In the genomic region with DNA sequence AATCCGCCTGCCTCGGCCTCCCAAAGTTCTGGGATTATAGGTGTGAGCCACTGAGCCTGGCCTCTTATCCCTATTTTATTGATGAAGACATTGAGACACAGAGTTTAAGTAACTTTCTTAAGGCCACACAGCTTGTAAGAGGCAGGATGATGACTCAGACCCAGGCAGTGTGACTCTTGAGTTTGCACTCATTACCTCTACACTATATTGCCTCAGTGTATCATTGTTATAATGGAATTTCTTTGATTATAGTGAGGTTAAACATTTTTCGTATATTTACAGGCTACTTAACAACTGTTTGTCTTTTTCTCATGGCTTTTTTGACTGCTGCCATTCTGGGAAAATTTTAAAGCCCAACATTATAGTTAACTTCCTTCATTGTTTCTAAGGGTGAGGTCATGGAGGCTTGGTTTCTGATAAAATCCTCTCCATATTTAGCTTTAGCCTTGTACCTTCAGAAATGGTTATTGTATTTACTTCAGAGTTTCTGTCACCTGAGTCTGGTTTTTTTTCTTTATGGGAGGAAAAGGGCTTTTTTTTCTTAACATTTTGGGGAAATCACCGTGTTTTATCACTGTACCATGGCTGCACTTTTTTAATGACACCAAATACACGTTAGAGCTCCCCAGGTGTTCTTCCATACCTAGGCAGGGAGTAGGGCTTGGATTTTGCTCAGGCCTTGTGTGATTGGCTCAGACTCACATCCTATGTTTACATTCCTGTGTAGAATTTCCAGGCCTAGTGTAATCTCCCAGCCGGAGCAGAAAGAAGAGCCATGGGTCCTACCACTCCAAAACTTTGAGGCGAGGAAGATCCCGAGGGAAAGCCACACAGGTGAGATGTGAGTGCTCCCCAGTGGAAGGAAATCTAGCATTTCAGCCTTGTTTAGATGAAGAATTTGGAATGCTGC, we compare ENCODE assay signal across 1 cellular context.
TF ChIP-seq lines count a peak whose summit lies in the region.

No MANE protein-coding gene starts in this region.

TF ChIP-seq in HCT116, 20 proteins besides CTCF, POLR2A, EP300 and RAD21 (continued from another document):
- TF ChIP-seq, protein P1, sequence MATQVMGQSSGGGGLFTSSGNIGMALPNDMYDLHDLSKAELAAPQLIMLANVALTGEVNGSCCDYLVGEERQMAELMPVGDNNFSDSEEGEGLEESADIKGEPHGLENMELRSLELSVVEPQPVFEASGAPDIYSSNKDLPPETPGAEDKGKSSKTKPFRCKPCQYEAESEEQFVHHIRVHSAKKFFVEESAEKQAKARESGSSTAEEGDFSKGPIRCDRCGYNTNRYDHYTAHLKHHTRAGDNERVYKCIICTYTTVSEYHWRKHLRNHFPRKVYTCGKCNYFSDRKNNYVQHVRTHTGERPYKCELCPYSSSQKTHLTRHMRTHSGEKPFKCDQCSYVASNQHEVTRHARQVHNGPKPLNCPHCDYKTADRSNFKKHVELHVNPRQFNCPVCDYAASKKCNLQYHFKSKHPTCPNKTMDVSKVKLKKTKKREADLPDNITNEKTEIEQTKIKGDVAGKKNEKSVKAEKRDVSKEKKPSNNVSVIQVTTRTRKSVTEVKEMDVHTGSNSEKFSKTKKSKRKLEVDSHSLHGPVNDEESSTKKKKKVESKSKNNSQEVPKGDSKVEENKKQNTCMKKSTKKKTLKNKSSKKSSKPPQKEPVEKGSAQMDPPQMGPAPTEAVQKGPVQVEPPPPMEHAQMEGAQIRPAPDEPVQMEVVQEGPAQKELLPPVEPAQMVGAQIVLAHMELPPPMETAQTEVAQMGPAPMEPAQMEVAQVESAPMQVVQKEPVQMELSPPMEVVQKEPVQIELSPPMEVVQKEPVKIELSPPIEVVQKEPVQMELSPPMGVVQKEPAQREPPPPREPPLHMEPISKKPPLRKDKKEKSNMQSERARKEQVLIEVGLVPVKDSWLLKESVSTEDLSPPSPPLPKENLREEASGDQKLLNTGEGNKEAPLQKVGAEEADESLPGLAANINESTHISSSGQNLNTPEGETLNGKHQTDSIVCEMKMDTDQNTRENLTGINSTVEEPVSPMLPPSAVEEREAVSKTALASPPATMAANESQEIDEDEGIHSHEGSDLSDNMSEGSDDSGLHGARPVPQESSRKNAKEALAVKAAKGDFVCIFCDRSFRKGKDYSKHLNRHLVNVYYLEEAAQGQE (IDR thresholded peaks at IDR 0.05; ENCODE audit: low read depth), result no peak
- TF ChIP-seq ZNF274 (IDR thresholded peaks at IDR 0.05; ENCODE audit: low read depth, low read length) (no peak), TCF7L2 (IDR thresholded peaks at IDR 0.05; ENCODE audit: borderline replicate concordance, extremely low read depth, insufficient read depth, insufficient read length) (no peak), JUND (IDR thresholded peaks at IDR 0.05) (no peak), FOSL1 (IDR thresholded peaks at IDR 0.05; ENCODE audit: low read depth) (peak; percentile 2; the same call in 1 of the 2 replicates)
